ENCODE assay signal across 1 cellular context in genomic region chr5:119327018-119327417, GRCh38.
TF ChIP-seq lines count a peak whose summit lies in the region.

No MANE protein-coding gene starts in this region.

TF ChIP-seq in K562, 482 proteins besides CTCF, POLR2A, EP300 and RAD21 (continued from another document):
- TF ChIP-seq PATZ1 (CRISPR knock-in tag; IDR thresholded peaks at IDR 0.05; ENCODE audit: borderline replicate concordance) (no peak), ZNF184 (CRISPR knock-in tag; IDR thresholded peaks at IDR 0.05) (no peak), CBFB (CRISPR knock-in tag; IDR thresholded peaks at IDR 0.05) (no peak), EGR1 (conservative IDR thresholded peaks at IDR 0.05) (peak; percentile 74), ZC3H11A (IDR thresholded peaks at IDR 0.05; ENCODE audit: low read depth, low read length) (no peak), ETV1 (tag; conservative IDR thresholded peaks at IDR 0.05; ENCODE audit: low read depth) (no peak), MAFF (IDR thresholded peaks at IDR 0.05; ENCODE audit: low read length) (peak; percentile 48; the same call in 1 of the 2 replicates), ZNF584 (CRISPR knock-in tag; IDR thresholded peaks at IDR 0.05; ENCODE audit: low read depth) (peak; percentile 36; the same call in 1 of the 2 replicates), ARID1B (IDR thresholded peaks at IDR 0.05) (no peak), NFE2L1 (tag; IDR thresholded peaks at IDR 0.05; ENCODE audit: borderline replicate concordance, low read depth) (0 out of 2 replicates have a peak, but pooled peaks have one; percentile 5), ZNF197 (CRISPR knock-in tag; IDR thresholded peaks at IDR 0.05; ENCODE audit: low read depth) (no peak), NR2C1 (IDR thresholded peaks at IDR 0.05) (no peak), NR2C1 (tag; IDR thresholded peaks at IDR 0.05) (0 out of 2 replicates have a peak, but pooled peaks have one; percentile 9), JUNB (CRISPR knock-in tag; conservative IDR thresholded peaks at IDR 0.05) (no peak), SP1 (CRISPR knock-in tag; IDR thresholded peaks at IDR 0.05) (no peak), FOXA3 (CRISPR knock-in tag; conservative IDR thresholded peaks at IDR 0.05 in 1 of 2, IDR thresholded peaks at IDR 0.05 in 1 of 2) (0 out of 4 replicates have a peak, but pooled peaks of 1 of the 2 experiments have one; percentile 5), MAFG (tag; conservative IDR thresholded peaks at IDR 0.05) (peak; percentile 81), NFXL1 (CRISPR knock-in tag; IDR thresholded peaks at IDR 0.05) (no peak), LCOR (CRISPR knock-in tag; IDR thresholded peaks at IDR 0.05) (no peak), KDM5B (IDR thresholded peaks at IDR 0.05; ENCODE audit: insufficient replicate concordance, low read depth, low read length) (peak; percentile 21), ZBTB11 (CRISPR knock-in tag; IDR thresholded peaks at IDR 0.05) (peak in 1 of 3 experiments; percentile 42; a peak in 2 of 6 replicates), TSHZ1 (CRISPR knock-in tag; IDR thresholded peaks at IDR 0.05) (no peak), NR2C2 (CRISPR knock-in tag; IDR thresholded peaks at IDR 0.05) (no peak), NR2C2 (tag; IDR thresholded peaks at IDR 0.05) (no peak; the same call in 1 of the 2 replicates), ETV6 (IDR thresholded peaks at IDR 0.05; ENCODE audit: borderline replicate concordance in 1 of 2, low read depth in 2 of 2, low read length in 1 of 2) (no peak), ETV6 (CRISPR knock-in tag; IDR thresholded peaks at IDR 0.05; ENCODE audit: borderline replicate concordance) (no peak), GTF2A2 (tag; IDR thresholded peaks at IDR 0.05) (no peak), BRD9 (IDR thresholded peaks at IDR 0.05; ENCODE audit: low read depth, partially characterized antibody) (peak; percentile 17), BCOR (IDR thresholded peaks at IDR 0.05) (no peak), NFE2 (IDR thresholded peaks at IDR 0.05; ENCODE audit: low read depth) (peak; percentile 71), IFI16 (CRISPR knock-in tag; IDR thresholded peaks at IDR 0.05) (no peak), GTF2F1 (IDR thresholded peaks at IDR 0.05; ENCODE audit: low read depth, low read length) (no peak), STAT5A (IDR thresholded peaks at IDR 0.05; ENCODE audit: borderline replicate concordance, low read length) (peak; percentile 19; the same call in 1 of the 2 replicates), TAF9B (IDR thresholded peaks at IDR 0.05; ENCODE audit: partially characterized antibody) (no peak), NFIC (IDR thresholded peaks at IDR 0.05) (peak; percentile 32; the same call in 1 of the 2 replicates), MIER1 (IDR thresholded peaks at IDR 0.05; ENCODE audit: low read depth) (no peak), ZNF232 (CRISPR knock-in tag; IDR thresholded peaks at IDR 0.05) (no peak), ZNF175 (CRISPR knock-in tag; IDR thresholded peaks at IDR 0.05; ENCODE audit: low read depth) (peak; percentile 54; the same call in 1 of the 2 replicates), BACH1 (tag; IDR thresholded peaks at IDR 0.05) (peak; percentile 36; the same call in 1 of the 2 replicates), ZNF316 (IDR thresholded peaks at IDR 0.05) (peak; percentile 79), SMAD3 (CRISPR knock-in tag; conservative IDR thresholded peaks at IDR 0.05) (no peak), ZBTB2 (IDR thresholded peaks at IDR 0.05) (0 out of 2 replicates have a peak, but pooled peaks have one; percentile 8), BHLHE40 (IDR thresholded peaks at IDR 0.05; ENCODE audit: low read length) (no peak), USF1 (CRISPR knock-in tag; IDR thresholded peaks at IDR 0.05) (no peak), TEAD4 (IDR thresholded peaks at IDR 0.05; ENCODE audit: low read length) (0 out of 2 replicates have a peak, but pooled peaks have one; percentile 7), TEAD4 (CRISPR knock-in tag; IDR thresholded peaks at IDR 0.05; ENCODE audit: borderline replicate concordance) (no peak), ZFX (CRISPR knock-in tag; IDR thresholded peaks at IDR 0.05) (peak; percentile 64)
TF ChIP-seq in K562: peak in this region for 35.
